In the genomic region with DNA sequence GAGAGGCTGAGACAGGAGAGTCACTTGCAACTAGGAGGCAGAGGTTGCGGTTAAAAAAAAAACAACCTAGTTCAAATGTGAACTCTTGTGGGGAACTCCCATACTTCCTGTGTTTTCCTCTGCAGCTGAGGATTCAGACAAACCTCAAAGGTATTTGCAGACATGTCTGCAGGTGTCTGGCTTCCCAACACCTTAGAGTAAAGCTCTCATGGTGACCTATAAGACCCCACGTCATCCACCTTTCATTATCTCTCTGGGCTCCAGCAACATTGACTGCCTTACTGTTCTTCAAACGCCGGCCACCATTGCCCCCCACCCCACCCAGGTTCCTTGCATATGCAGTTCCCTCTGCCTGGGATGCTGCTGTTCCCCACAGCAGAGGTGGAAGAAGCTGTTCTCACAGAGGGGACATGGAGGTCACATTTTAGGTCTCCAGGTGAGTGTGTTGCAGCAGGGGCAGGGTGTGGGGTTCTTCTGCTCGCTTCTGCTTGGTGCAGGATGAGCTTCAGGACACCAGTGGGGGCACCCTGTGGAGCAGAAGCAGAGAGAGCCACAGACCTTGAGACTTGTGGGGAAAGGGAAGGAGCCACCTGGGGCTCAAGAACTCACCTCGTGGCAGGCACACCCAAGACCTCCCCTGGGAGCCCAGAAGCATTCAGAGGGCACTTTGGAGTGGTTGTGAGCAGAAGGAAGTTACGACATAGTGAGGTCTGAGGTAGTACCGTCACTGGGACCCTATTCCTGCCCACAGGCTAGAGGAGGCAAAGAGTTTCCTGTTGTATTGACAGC, we compare ENCODE assay signal across 14 cellular contexts.
DNase-seq lines count a peak whose midpoint lies in the region; ATAC-seq and TF ChIP-seq lines count a peak whose summit lies in the region.
"Had no signal": no experiment of that assay in that cellular context is flagged by ENCODE, and none has a peak within 500 bp of the region (broad histone marks: within the 10 kb centered on the region; RNA-seq: fewer than 3 reads in every experiment).

No MANE protein-coding gene starts in this region.

- no peak overlapping the region for H2BK120ac ChIP-seq in trophoblast cell (ENCODE audit: insufficient read depth, low read length, poor library complexity)

- no peak overlapping the region for H4K91ac ChIP-seq in trophoblast cell (ENCODE audit: low read depth, low read length)

- H3K9me3 ChIP-seq in trophoblast cell (ENCODE audit: insufficient read depth, low read depth, low read length) (no peaks in the 10 kb centered on the region), Caco-2 (no peaks in the 10 kb centered on the region)

- no peak overlapping the region for H3K9ac ChIP-seq in trophoblast cell (ENCODE audit: low read length)

- no CpG with 5 or more reads among the region's 8 CpGs for WGBS in trophoblast cell (ENCODE audit: extremely low coverage, insufficient coverage, insufficient read length)

- H3K36me3 ChIP-seq in trophoblast cell (ENCODE audit: control insufficient read depth in 1 of 2, insufficient read depth in 2 of 2, low read length in 2 of 2) (no peaks in the 10 kb centered on the region), Caco-2 (ENCODE audit: control insufficient read depth, insufficient read depth, low read length) (no peaks in the 10 kb centered on the region)

- BruUV-seq in Caco-2 (replicated peaks; lab: Mats Ljungman, UMichigan) = no TSS peak

- H3K4me1 Mint-ChIP-seq in activated CD4-positive, alpha-beta T cell treated with anti-CD3 and anti-CD28 coated beads for 36 hours = peaks cover 56% of the 10 kb centered on the region
- H3K4me1 Mint-ChIP-seq in T-cell (peaks cover 56 to 75% (median 74%) of the 10 kb centered on the region in 3 donors), Caco-2 (ENCODE audit: low read depth, unreplicated experiment) (peaks cover 21% of the 10 kb centered on the region)
- peaks cover 19% of the 10 kb centered on the region for H3K4me1 Mint-ChIP-seq in activated T-helper 2 cell treated with anti-CD3 and anti-CD28 coated beads, Interferon-gamma antibody, Interleukin-2, Interleukin-4, amounts not matched to agents 10 μg/mL and 5 μg/mL and 100 μg/mL, durations not matched to agents 14 hours and 24 hours and 36 hours (ENCODE audit: low read depth)

- DNase-seq in activated CD4-positive, alpha-beta T cell treated with anti-CD3 and anti-CD28 coated beads for 36 hours = peak; percentile 24
- no peak for DNase-seq in activated CD4-positive, alpha-beta T cell treated with anti-CD3 and anti-CD28 coated beads, Interleukin-2, amount 50 U/mL, for 48 hours
- DNase-seq in T-cell = peak; percentile 34 to 84 (median 64)
- no peak for DNase-seq in activated T-helper 2 cell treated with anti-CD3 and anti-CD28 coated beads, Interferon-gamma antibody, Interleukin-2, Interleukin-4, amounts not matched to agents 10 μg/mL and 5 μg/mL and 100 μg/mL, durations not matched to agents 14 hours and 24 hours and 36 hours (ENCODE audit: low spot score)
- DNase-seq in trophoblast cell = no peak
- DNase-seq in cerebellum (ENCODE audit: low spot score) = no peak
- DNase-seq in Caco-2 = no peak
- DNase-seq: amniotic stem cell; NCI-H226; posterior cingulate gyrus; stimulated activated CD4-positive, alpha-beta T cell treated with anti-CD3 and anti-CD28 coated beads, Interleukin-15, amount 100 ng/mL, for 24 hours had no signal

- POLR2A ChIA-PET in activated CD4-positive, alpha-beta T cell treated with anti-CD3 and anti-CD28 coated beads for 36 hours (lab: Charles Lee) = no interaction called here
- POLR2A ChIA-PET in T-cell (lab: Charles Lee) (interaction anchor here (0.6 to 1.0 kb wide), 4 partner anchors 43 to 340 kb away, joined by 3 to 5 read pairs (median 4); no protein-coding TSS in a partner anchor), Caco-2 (lab: Charles Lee) (no interaction called here)

- no peak overlapping the region for H4K8ac ChIP-seq in trophoblast cell (ENCODE audit: low read depth, low read length)

- no peak overlapping the region for H3K27ac ChIP-seq in trophoblast cell (ENCODE audit: low read depth, low read length)
- H3K27ac ChIP-seq: RWPE1 had no signal

- H4K12ac ChIP-seq in trophoblast cell (ENCODE audit: low read depth, low read length) = no peak overlapping the region

- peak overlapping the region; percentile 37 for H3K27ac Mint-ChIP-seq in activated CD4-positive, alpha-beta T cell treated with anti-CD3 and anti-CD28 coated beads for 36 hours
- H3K27ac Mint-ChIP-seq in T-cell (peak overlapping the region; percentile 90 to 96), Caco-2 (ENCODE audit: unreplicated experiment) (no peak overlapping the region)
- peak overlapping the region; percentile 18 for H3K27ac Mint-ChIP-seq in activated T-helper 2 cell treated with anti-CD3 and anti-CD28 coated beads, Interferon-gamma antibody, Interleukin-2, Interleukin-4, amounts not matched to agents 10 μg/mL and 5 μg/mL and 100 μg/mL, durations not matched to agents 14 hours and 24 hours and 36 hours
- H3K27ac Mint-ChIP-seq: dendritic cell treated with granulocyte-macrophage colony-stimulating factor and Interleukin-4, amounts not matched to agents 40 ng/mL and 50 ng/mL, for 4 days had no signal

- no peaks in the 10 kb centered on the region for H3K9me3 Mint-ChIP-seq in activated CD4-positive, alpha-beta T cell treated with anti-CD3 and anti-CD28 coated beads for 36 hours (ENCODE audit: low read depth)
- no peaks in the 10 kb centered on the region for H3K9me3 Mint-ChIP-seq in T-cell
- no peaks in the 10 kb centered on the region for H3K9me3 Mint-ChIP-seq in activated T-helper 2 cell treated with anti-CD3 and anti-CD28 coated beads, Interferon-gamma antibody, Interleukin-2, Interleukin-4, amounts not matched to agents 10 μg/mL and 5 μg/mL and 100 μg/mL, durations not matched to agents 14 hours and 24 hours and 36 hours
- H3K9me3 Mint-ChIP-seq in Caco-2 (ENCODE audit: unreplicated experiment) = no peaks in the 10 kb centered on the region
- H3K9me3 Mint-ChIP-seq: dendritic cell treated with granulocyte-macrophage colony-stimulating factor and Interleukin-4, amounts not matched to agents 40 ng/mL and 50 ng/mL, for 4 days had no signal

- H3K36me3 Mint-ChIP-seq in activated CD4-positive, alpha-beta T cell treated with anti-CD3 and anti-CD28 coated beads for 36 hours (ENCODE audit: low read depth) = peaks cover 3% of the 10 kb centered on the region
- H3K36me3 Mint-ChIP-seq in T-cell (peaks cover 27% of the 10 kb centered on the region), Caco-2 (ENCODE audit: insufficient read depth, unreplicated experiment) (no peaks in the 10 kb centered on the region)
- no peaks in the 10 kb centered on the region for H3K36me3 Mint-ChIP-seq in activated T-helper 2 cell treated with anti-CD3 and anti-CD28 coated beads, Interferon-gamma antibody, Interleukin-2, Interleukin-4, amounts not matched to agents 10 μg/mL and 5 μg/mL and 100 μg/mL, durations not matched to agents 14 hours and 24 hours and 36 hours (ENCODE audit: low read depth)

- ATAC-seq in activated CD4-positive, alpha-beta T cell treated with anti-CD3 and anti-CD28 coated beads for 36 hours = peak; percentile 71
- ATAC-seq in T-cell (replicated peaks in 1 of 4) (peak; percentile 86 to 91 (median 89)), GM21447 (IDR thresholded peaks at IDR 0.05; ENCODE audit: unreplicated experiment) (no peak)

- H3K79me2 ChIP-seq in trophoblast cell (ENCODE audit: control insufficient read depth, insufficient read depth, low read length, poor library complexity) = no peaks in the 10 kb centered on the region

- no peak for TF ChIP-seq CTCF in Caco-2 (IDR thresholded peaks at IDR 0.05; ENCODE audit: insufficient read depth in 1 of 2, low read depth in 1 of 2, low read length in 1 of 2, severe bottlenecking in 1 of 2, unreplicated experiment in 1 of 2)

- peaks cover 4% of the 10 kb centered on the region for H3K79me1 ChIP-seq in trophoblast cell (ENCODE audit: low read length)

- H3K18ac ChIP-seq in trophoblast cell (ENCODE audit: low read length) = peak overlapping the region; percentile 19

- intact Hi-C loops in activated CD4-positive, alpha-beta T cell treated with anti-CD3 and anti-CD28 coated beads for 36 hours (cut with DNase I, micrococcal nuclease) = loop anchor here in 1 of 2 experiments (10.0 kb wide), 1 partner anchor 345 kb away; the partner anchor contains the start of gene EIF4G2
- intact Hi-C loops in activated T-helper 2 cell treated with anti-CD3 and anti-CD28 coated beads, Interferon-gamma antibody, Interleukin-2, Interleukin-4, amounts not matched to agents 10 μg/mL and 5 μg/mL and 100 μg/mL, durations not matched to agents 14 hours and 24 hours and 36 hours (cut with micrococcal nuclease) = no loop called here
- intact Hi-C loops in Caco-2 (cut with micrococcal nuclease; ENCODE audit: unreplicated experiment) = no loop called here

- H3K4me1 ChIP-seq in trophoblast cell (ENCODE audit: control insufficient read depth in 1 of 2, insufficient read depth in 2 of 2, low read length in 2 of 2) (peaks cover 9 to 11% of the 10 kb centered on the region in 2 experiments), Caco-2 (peaks cover 12% of the 10 kb centered on the region)

- H2AFZ ChIP-seq in trophoblast cell (ENCODE audit: insufficient read depth, low read length, poor library complexity) = no peak overlapping the region

- H2BK12ac ChIP-seq in trophoblast cell (ENCODE audit: low read length) = no peak overlapping the region

- CTCF ChIA-PET in activated CD4-positive, alpha-beta T cell treated with anti-CD3 and anti-CD28 coated beads for 36 hours (lab: Charles Lee) = interaction anchor here (0.7 to 2.7 kb wide), 5 partner anchors 8 to 122 kb away, joined by 3 to 12 read pairs (median 4); no protein-coding TSS in a partner anchor
- CTCF ChIA-PET in T-cell (lab: Charles Lee) (interaction anchor here (0.8 to 2.3 kb wide), 8 partner anchors 9 to 341 kb away, joined by 3 to 7 read pairs (median 4); partner anchors contain the start of gene EIF4G2 (in 1 of the 2)), Caco-2 (lab: Charles Lee) (interaction anchor here (0.5 kb wide), 1 partner anchor 255 kb away, joined by 3 read pairs; no protein-coding TSS in a partner anchor)

- H3K27me3 ChIP-seq in trophoblast cell (ENCODE audit: insufficient read depth, low read length) (no peaks in the 10 kb centered on the region), Caco-2 (replicated peaks; ENCODE audit: control insufficient read depth, insufficient read depth, low read length) (no peaks in the 10 kb centered on the region)

- H3K23ac ChIP-seq in trophoblast cell (ENCODE audit: low read length) = no peak overlapping the region

- no peak overlapping the region for H3K4me2 ChIP-seq in trophoblast cell (ENCODE audit: low read length)

- H3K4me3 Mint-ChIP-seq in activated CD4-positive, alpha-beta T cell treated with anti-CD3 and anti-CD28 coated beads for 36 hours = no peak overlapping the region
- H3K4me3 Mint-ChIP-seq in T-cell (peak overlapping the region; percentile 62 to 73 (median 72)), Caco-2 (ENCODE audit: unreplicated experiment) (no peak overlapping the region)
- H3K4me3 Mint-ChIP-seq in activated T-helper 2 cell treated with anti-CD3 and anti-CD28 coated beads, Interferon-gamma antibody, Interleukin-2, Interleukin-4, amounts not matched to agents 10 μg/mL and 5 μg/mL and 100 μg/mL, durations not matched to agents 14 hours and 24 hours and 36 hours (ENCODE audit: low read depth) = peak overlapping the region; percentile 0
- H3K4me3 Mint-ChIP-seq: dendritic cell treated with granulocyte-macrophage colony-stimulating factor and Interleukin-4, amounts not matched to agents 40 ng/mL and 50 ng/mL, for 4 days had no signal

- H2AK5ac ChIP-seq in trophoblast cell (ENCODE audit: low read length) = peak overlapping the region; percentile 37

- no peak overlapping the region for H2BK5ac ChIP-seq in trophoblast cell (ENCODE audit: low read depth, low read length, poor library complexity)

- H3K4me3 ChIP-seq in trophoblast cell (ENCODE audit: low read depth, low read length) (no peak overlapping the region), Caco-2 (ENCODE audit: low read depth, low read length) (no peak overlapping the region)

- H3K4ac ChIP-seq in trophoblast cell (ENCODE audit: low read depth, low read length) = no peak overlapping the region

- H3K27me3 Mint-ChIP-seq in activated CD4-positive, alpha-beta T cell treated with anti-CD3 and anti-CD28 coated beads for 36 hours = no peaks in the 10 kb centered on the region
- H3K27me3 Mint-ChIP-seq in T-cell = no peaks in the 10 kb centered on the region
- no peaks in the 10 kb centered on the region for H3K27me3 Mint-ChIP-seq in activated T-helper 2 cell treated with anti-CD3 and anti-CD28 coated beads, Interferon-gamma antibody, Interleukin-2, Interleukin-4, amounts not matched to agents 10 μg/mL and 5 μg/mL and 100 μg/mL, durations not matched to agents 14 hours and 24 hours and 36 hours (ENCODE audit: low read depth)
- no peaks in the 10 kb centered on the region for H3K27me3 Mint-ChIP-seq in Caco-2 (ENCODE audit: insufficient read depth, unreplicated experiment)

- no peak overlapping the region for H3K14ac ChIP-seq in trophoblast cell (ENCODE audit: low read length)

Comparison
In these comparisons a context has a peak if more than half of its experiments do, and no peak if none do; other contexts are left out.
1. DNase-seq: peak in activated CD4-positive, alpha-beta T cell treated with anti-CD3 and anti-CD28 coated beads for 36 hours (single experiment) and T-cell (34 of 34); none in activated CD4-positive, alpha-beta T cell treated with anti-CD3 and anti-CD28 coated beads, Interleukin-2, amount 50 U/mL, for 48 hours (0 of 2), activated T-helper 2 cell treated with anti-CD3 and anti-CD28 coated beads, Interferon-gamma antibody, Interleukin-2, Interleukin-4, amounts not matched to agents 10 μg/mL and 5 μg/mL and 100 μg/mL, durations not matched to agents 14 hours and 24 hours and 36 hours (single experiment), trophoblast cell (0 of 2), cerebellum (single experiment) and Caco-2 (0 of 2).
2. H3K4me3 Mint-ChIP-seq: peak in T-cell (3 of 3) and activated T-helper 2 cell treated with anti-CD3 and anti-CD28 coated beads, Interferon-gamma antibody, Interleukin-2, Interleukin-4, amounts not matched to agents 10 μg/mL and 5 μg/mL and 100 μg/mL, durations not matched to agents 14 hours and 24 hours and 36 hours (single experiment); none in activated CD4-positive, alpha-beta T cell treated with anti-CD3 and anti-CD28 coated beads for 36 hours (single experiment) and Caco-2 (single experiment).
3. POLR2A ChIA-PET loops: an anchor here in T-cell (0.6 to 1.0 kb wide); none called in activated CD4-positive, alpha-beta T cell treated with anti-CD3 and anti-CD28 coated beads for 36 hours and Caco-2.